2 cellular contexts compared by ENCODE assay signal in the genomic region with DNA sequence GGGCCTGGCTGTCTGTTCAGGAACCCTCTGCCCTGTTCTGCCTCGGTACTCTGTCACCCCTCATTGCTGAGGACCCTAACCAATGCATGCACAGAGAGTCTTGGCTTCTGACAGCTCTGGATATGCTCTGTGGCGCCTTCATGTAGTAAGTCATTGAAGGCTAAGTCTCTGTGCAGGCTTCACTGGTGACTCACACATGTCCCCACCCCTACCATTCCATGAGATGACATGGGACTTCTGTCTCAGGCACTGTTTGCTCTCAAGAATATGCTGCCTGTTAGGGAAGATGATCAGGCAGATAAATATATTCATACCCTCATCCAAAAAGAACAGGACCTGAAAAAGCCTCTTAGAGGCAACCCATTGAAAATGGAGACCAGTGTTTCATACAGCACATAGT.
TF ChIP-seq lines count a peak whose summit lies in the region.

No MANE protein-coding gene starts in this region.

TF ChIP-seq in SK-N-SH treated with all-trans-retinoic acid at 6 μM for 48 hours, 23 proteins besides CTCF, POLR2A, EP300 and RAD21 (continued from another document):
- TF ChIP-seq PPARA (CRISPR knock-in tag; IDR thresholded peaks at IDR 0.05; ENCODE audit: borderline replicate concordance): no peak
- no peak for TF ChIP-seq TOX (CRISPR knock-in tag; IDR thresholded peaks at IDR 0.05; ENCODE audit: borderline replicate concordance)
- TF ChIP-seq ZFP30 (CRISPR knock-in tag; IDR thresholded peaks at IDR 0.05): no peak
- no peak for TF ChIP-seq SNAI2 (CRISPR knock-in tag; IDR thresholded peaks at IDR 0.05)
- TF ChIP-seq, protein P1, sequence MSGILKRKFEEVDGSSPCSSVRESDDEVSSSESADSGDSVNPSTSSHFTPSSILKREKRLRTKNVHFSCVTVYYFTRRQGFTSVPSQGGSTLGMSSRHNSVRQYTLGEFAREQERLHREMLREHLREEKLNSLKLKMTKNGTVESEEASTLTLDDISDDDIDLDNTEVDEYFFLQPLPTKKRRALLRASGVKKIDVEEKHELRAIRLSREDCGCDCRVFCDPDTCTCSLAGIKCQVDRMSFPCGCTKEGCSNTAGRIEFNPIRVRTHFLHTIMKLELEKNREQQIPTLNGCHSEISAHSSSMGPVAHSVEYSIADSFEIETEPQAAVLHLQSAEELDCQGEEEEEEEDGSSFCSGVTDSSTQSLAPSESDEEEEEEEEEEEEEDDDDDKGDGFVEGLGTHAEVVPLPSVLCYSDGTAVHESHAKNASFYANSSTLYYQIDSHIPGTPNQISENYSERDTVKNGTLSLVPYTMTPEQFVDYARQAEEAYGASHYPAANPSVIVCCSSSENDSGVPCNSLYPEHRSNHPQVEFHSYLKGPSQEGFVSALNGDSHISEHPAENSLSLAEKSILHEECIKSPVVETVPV (CRISPR knock-in tag; IDR thresholded peaks at IDR 0.05): no peak
- no peak for TF ChIP-seq ESRRG (CRISPR knock-in tag; IDR thresholded peaks at IDR 0.05)
- TF ChIP-seq CSDC2 (CRISPR knock-in tag; IDR thresholded peaks at IDR 0.05): no peak
- TF ChIP-seq ISL1 (CRISPR knock-in tag; IDR thresholded peaks at IDR 0.05): no peak
- TF ChIP-seq RARB (CRISPR knock-in tag; IDR thresholded peaks at IDR 0.05): no peak
- TF ChIP-seq ZNF70 (CRISPR knock-in tag; IDR thresholded peaks at IDR 0.05): no peak
- TF ChIP-seq, protein P2, sequence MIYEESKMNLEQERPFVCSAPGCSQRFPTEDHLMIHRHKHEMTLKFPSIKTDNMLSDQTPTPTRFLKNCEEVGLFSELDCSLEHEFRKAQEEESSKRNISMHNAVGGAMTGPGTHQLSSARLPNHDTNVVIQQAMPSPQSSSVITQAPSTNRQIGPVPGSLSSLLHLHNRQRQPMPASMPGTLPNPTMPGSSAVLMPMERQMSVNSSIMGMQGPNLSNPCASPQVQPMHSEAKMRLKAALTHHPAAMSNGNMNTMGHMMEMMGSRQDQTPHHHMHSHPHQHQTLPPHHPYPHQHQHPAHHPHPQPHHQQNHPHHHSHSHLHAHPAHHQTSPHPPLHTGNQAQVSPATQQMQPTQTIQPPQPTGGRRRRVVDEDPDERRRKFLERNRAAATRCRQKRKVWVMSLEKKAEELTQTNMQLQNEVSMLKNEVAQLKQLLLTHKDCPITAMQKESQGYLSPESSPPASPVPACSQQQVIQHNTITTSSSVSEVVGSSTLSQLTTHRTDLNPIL (CRISPR knock-in tag; IDR thresholded peaks at IDR 0.05; ENCODE audit: low read depth): no peak
- TF ChIP-seq, protein P3, sequence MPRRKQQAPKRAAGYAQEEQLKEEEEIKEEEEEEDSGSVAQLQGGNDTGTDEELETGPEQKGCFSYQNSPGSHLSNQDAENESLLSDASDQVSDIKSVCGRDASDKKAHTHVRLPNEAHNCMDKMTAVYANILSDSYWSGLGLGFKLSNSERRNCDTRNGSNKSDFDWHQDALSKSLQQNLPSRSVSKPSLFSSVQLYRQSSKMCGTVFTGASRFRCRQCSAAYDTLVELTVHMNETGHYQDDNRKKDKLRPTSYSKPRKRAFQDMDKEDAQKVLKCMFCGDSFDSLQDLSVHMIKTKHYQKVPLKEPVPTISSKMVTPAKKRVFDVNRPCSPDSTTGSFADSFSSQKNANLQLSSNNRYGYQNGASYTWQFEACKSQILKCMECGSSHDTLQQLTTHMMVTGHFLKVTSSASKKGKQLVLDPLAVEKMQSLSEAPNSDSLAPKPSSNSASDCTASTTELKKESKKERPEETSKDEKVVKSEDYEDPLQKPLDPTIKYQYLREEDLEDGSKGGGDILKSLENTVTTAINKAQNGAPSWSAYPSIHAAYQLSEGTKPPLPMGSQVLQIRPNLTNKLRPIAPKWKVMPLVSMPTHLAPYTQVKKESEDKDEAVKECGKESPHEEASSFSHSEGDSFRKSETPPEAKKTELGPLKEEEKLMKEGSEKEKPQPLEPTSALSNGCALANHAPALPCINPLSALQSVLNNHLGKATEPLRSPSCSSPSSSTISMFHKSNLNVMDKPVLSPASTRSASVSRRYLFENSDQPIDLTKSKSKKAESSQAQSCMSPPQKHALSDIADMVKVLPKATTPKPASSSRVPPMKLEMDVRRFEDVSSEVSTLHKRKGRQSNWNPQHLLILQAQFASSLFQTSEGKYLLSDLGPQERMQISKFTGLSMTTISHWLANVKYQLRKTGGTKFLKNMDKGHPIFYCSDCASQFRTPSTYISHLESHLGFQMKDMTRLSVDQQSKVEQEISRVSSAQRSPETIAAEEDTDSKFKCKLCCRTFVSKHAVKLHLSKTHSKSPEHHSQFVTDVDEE (CRISPR knock-in tag; IDR thresholded peaks at IDR 0.05): no peak

TF ChIP-seq in SK-N-SH, 30 proteins besides CTCF, POLR2A, EP300 and RAD21 (continued from another document):
- TF ChIP-seq, protein P4, sequence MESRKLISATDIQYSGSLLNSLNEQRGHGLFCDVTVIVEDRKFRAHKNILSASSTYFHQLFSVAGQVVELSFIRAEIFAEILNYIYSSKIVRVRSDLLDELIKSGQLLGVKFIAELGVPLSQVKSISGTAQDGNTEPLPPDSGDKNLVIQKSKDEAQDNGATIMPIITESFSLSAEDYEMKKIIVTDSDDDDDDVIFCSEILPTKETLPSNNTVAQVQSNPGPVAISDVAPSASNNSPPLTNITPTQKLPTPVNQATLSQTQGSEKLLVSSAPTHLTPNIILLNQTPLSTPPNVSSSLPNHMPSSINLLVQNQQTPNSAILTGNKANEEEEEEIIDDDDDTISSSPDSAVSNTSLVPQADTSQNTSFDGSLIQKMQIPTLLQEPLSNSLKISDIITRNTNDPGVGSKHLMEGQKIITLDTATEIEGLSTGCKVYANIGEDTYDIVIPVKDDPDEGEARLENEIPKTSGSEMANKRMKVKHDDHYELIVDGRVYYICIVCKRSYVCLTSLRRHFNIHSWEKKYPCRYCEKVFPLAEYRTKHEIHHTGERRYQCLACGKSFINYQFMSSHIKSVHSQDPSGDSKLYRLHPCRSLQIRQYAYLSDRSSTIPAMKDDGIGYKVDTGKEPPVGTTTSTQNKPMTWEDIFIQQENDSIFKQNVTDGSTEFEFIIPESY (IDR thresholded peaks at IDR 0.05; ENCODE audit: borderline replicate concordance, low read depth): no peak
- no peak for TF ChIP-seq MEF2A (IDR thresholded peaks at IDR 0.05; ENCODE audit: borderline replicate concordance, low read depth)
- TF ChIP-seq MXI1 (IDR thresholded peaks at IDR 0.05; ENCODE audit: low read depth, low read length): no peak
- no peak for TF ChIP-seq RFX5 (IDR thresholded peaks at IDR 0.05; ENCODE audit: low read length)
- TF ChIP-seq ELF1 (IDR thresholded peaks at IDR 0.05): no peak
- TF ChIP-seq GATA2 (CRISPR knock-in tag; IDR thresholded peaks at IDR 0.05): no peak
- no peak for TF ChIP-seq FOXM1 (IDR thresholded peaks at IDR 0.05; ENCODE audit: low read depth)
- TF ChIP-seq, protein P5, sequence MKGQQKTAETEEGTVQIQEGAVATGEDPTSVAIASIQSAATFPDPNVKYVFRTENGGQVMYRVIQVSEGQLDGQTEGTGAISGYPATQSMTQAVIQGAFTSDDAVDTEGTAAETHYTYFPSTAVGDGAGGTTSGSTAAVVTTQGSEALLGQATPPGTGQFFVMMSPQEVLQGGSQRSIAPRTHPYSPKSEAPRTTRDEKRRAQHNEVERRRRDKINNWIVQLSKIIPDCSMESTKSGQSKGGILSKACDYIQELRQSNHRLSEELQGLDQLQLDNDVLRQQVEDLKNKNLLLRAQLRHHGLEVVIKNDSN (IDR thresholded peaks at IDR 0.05; ENCODE audit: borderline replicate concordance, low read depth): no peak
- no peak for TF ChIP-seq TCF12 (IDR thresholded peaks at IDR 0.05)
- no peak for TF ChIP-seq SMC3 (IDR thresholded peaks at IDR 0.05; ENCODE audit: low read depth, low read length)
- TF ChIP-seq YY1 (IDR thresholded peaks at IDR 0.05; ENCODE audit: low read depth): no peak
- no peak for TF ChIP-seq FOSL2 (IDR thresholded peaks at IDR 0.05; ENCODE audit: borderline replicate concordance, low read depth)
